8 cellular contexts compared by ENCODE assay signal in the genomic region with DNA sequence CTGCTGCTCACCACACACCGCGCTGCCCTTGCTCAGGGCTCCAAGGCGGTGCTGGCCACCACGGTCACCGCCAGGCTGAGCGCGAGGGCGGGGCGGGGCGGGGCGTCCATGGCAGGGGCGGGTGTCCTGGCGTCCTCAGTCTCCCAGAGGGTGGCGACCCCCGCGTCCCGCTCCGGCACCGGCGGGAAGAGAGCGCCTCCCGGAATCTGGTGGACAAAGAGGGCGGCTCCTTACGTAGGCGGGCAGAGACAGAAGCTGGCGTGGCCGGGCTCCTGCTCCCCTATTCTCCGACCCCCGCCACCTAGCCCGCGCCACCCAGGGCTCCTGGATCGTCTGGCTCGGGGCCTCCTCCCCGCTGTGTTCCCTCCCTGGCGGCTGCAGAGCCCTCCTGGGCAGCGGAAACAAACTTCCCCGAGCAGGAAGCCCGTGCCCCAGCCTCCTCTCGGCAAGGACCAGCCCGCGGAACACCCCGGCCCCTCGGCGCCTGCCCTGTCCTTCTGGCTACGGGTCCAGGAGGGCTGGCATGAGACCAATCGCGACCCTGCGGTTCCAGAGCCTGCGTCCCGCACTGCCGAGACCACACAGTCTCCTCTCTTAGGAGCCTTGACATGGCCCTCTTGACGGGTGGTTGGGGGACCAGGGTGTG.
A peak's percentile ranks its signal among the peaks of the same experiment; 100 is the strongest.
DNase-seq lines count a peak whose midpoint lies in the region; ATAC-seq and TF ChIP-seq lines count a peak whose summit lies in the region.

No MANE protein-coding gene starts in this region.

- H3K27me3 ChIP-seq in CD4-positive, alpha-beta memory T cell (ENCODE audit: insufficient read depth, low read length) = no peaks in the 10 kb centered on the region
- H3K27me3 ChIP-seq in kidney epithelial cell (ENCODE audit: control insufficient read depth, insufficient read depth, low read length) (no peaks in the 10 kb centered on the region), subcutaneous abdominal adipose tissue (ENCODE audit: control insufficient read depth in 5 of 5, insufficient read depth in 4 of 5, low read length in 5 of 5) (peaks cover 0 to 26% (median 4%) of the 10 kb centered on the region in 5 donors)

- POLR2A ChIA-PET in CD4-positive, alpha-beta memory T cell (lab: Charles Lee; ENCODE audit: partially characterized antibody) = no interaction called here

- no peaks in the 10 kb centered on the region for H3K4me1 ChIP-seq in CD4-positive, alpha-beta memory T cell (ENCODE audit: insufficient read depth, low read length)
- peaks cover 0 to 12% (median 9%) of the 10 kb centered on the region in 5 donors for H3K4me1 ChIP-seq in subcutaneous abdominal adipose tissue (ENCODE audit: control insufficient read depth in 5 of 5, insufficient read depth in 5 of 5, low read length in 5 of 5)

- peaks cover 0 to 3% of the 10 kb centered on the region in 2 donors for H3K36me3 Mint-ChIP-seq in CD4-positive, alpha-beta memory T cell
- no peaks in the 10 kb centered on the region for H3K36me3 Mint-ChIP-seq in IgD-negative memory B cell

- peak overlapping the region in 4 of 5 donors; percentile 55 to 66 (median 60) for H3K9ac ChIP-seq in subcutaneous abdominal adipose tissue (ENCODE audit: low read length in 5 of 5)

- ATAC-seq in HG02885 (IDR thresholded peaks at IDR 0.05; ENCODE audit: poor library complexity, unreplicated experiment) = no peak

- CTCF ChIA-PET in CD4-positive, alpha-beta memory T cell (lab: Charles Lee; ENCODE audit: partially characterized antibody) = no interaction called here

- TF ChIP-seq CTCF in kidney epithelial cell (IDR thresholded peaks at IDR 0.05; ENCODE audit: insufficient read depth, low read length, poor library complexity, severe bottlenecking) = no peak

- no peak for DNase-seq in CD4-positive, alpha-beta memory T cell
- DNase-seq in astrocyte of the hippocampus (ENCODE audit: low read depth, low spot score) = peak; percentile 77
- no peak for DNase-seq in kidney epithelial cell (ENCODE audit: low read depth)
- DNase-seq in RPMI8226 = no peak
- DNase-seq in HPDE6-E6E7 (ENCODE audit: extremely low spot score) = no peak

- H3K9me3 Mint-ChIP-seq in CD4-positive, alpha-beta memory T cell = peaks cover 0 to 2% (median 0%) of the 10 kb centered on the region in 8 donors
- no peaks in the 10 kb centered on the region for H3K9me3 Mint-ChIP-seq in IgD-negative memory B cell

- no peaks in the 10 kb centered on the region for H3K36me3 ChIP-seq in CD4-positive, alpha-beta memory T cell (ENCODE audit: insufficient read depth, low read length)
- H3K36me3 ChIP-seq in kidney epithelial cell (ENCODE audit: control insufficient read depth, insufficient read depth, low read length) (no peaks in the 10 kb centered on the region), subcutaneous abdominal adipose tissue (ENCODE audit: control insufficient read depth in 5 of 5, insufficient read depth in 5 of 5, low read length in 5 of 5) (no peaks in the 10 kb centered on the region)

- H3K4me3 Mint-ChIP-seq in CD4-positive, alpha-beta memory T cell = peak overlapping the region; percentile 40 to 82 (median 62)
- H3K4me3 Mint-ChIP-seq in IgD-negative memory B cell = peak overlapping the region in 3 of 4 donors; percentile 34 to 79 (median 37)

- H3K27me3 Mint-ChIP-seq in CD4-positive, alpha-beta memory T cell = peaks cover 0 to 3% of the 10 kb centered on the region in 2 donors
- peaks cover 14% of the 10 kb centered on the region for H3K27me3 Mint-ChIP-seq in IgD-negative memory B cell

- no peaks in the 10 kb centered on the region for H3K9me3 ChIP-seq in CD4-positive, alpha-beta memory T cell (ENCODE audit: control insufficient read depth in 1 of 2, low read length in 2 of 2)
- no peaks in the 10 kb centered on the region for H3K9me3 ChIP-seq in subcutaneous abdominal adipose tissue (ENCODE audit: control insufficient read depth in 5 of 5, low read length in 5 of 5)

- intact Hi-C loops in CD4-positive, alpha-beta memory T cell (cut with micrococcal nuclease) = no loop called here

- no peak overlapping the region for H3K4me3 ChIP-seq in CD4-positive, alpha-beta memory T cell (ENCODE audit: low read length in 2 of 2)
- H3K4me3 ChIP-seq in kidney epithelial cell (ENCODE audit: low read depth, low read length) = peak overlapping the region; percentile 59
- H3K4me3 ChIP-seq in subcutaneous abdominal adipose tissue (ENCODE audit: low read depth in 1 of 5, low read length in 5 of 5) = peak overlapping the region in 4 of 5 donors; percentile 56 to 75 (median 65)

- no peak overlapping the region for H3K27ac ChIP-seq in CD4-positive, alpha-beta memory T cell (ENCODE audit: low read depth, low read length)
- no peak overlapping the region for H3K27ac ChIP-seq in subcutaneous abdominal adipose tissue (ENCODE audit: low read depth, low read length)

- no peak overlapping the region for H3K27ac Mint-ChIP-seq in CD4-positive, alpha-beta memory T cell
- no peak overlapping the region for H3K27ac Mint-ChIP-seq in IgD-negative memory B cell

- peaks cover 4 to 16% (median 6%) of the 10 kb centered on the region in 4 donors for H3K4me1 Mint-ChIP-seq in CD4-positive, alpha-beta memory T cell
- H3K4me1 Mint-ChIP-seq in IgD-negative memory B cell = peaks cover 0 to 3% (median 1%) of the 10 kb centered on the region in 3 donors

Comparison
In these comparisons a context has a peak if more than half of its experiments do, and no peak if none do; other contexts are left out.
1. H3K4me3 ChIP-seq: peak in kidney epithelial cell (single experiment) and subcutaneous abdominal adipose tissue (4 of 5); none in CD4-positive, alpha-beta memory T cell (0 of 2).